ENCODE assay signal across 9 cellular contexts in the genomic region with DNA sequence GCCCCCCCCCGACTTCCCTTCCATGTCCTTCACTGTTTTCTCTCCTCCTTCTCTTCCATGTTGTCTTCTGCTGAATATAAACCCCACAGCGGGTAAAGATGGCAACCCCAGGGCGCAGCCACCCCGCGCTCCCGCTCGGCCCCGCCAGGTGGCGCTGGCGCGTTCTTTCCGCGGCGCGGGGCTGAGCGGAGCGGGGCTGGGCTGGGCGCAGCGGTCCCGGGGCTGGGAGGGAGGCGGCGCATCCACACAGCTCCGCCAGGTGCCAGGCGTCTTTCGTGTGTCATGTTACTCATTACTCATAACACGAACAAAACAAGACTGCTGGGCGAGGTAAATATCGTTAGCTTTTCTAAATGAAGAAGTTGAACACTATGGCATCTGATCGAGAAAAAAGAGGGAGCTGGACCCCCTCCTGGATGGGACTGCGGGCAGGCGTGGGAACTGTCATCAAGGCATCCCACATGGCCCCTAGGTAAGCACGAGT.
DNase-seq lines count a peak whose midpoint lies in the region; ATAC-seq and TF ChIP-seq lines count a peak whose summit lies in the region.
"Had no signal": no experiment of that assay in that cellular context is flagged by ENCODE, and none has a peak within 500 bp of the region (broad histone marks: within the 10 kb centered on the region; RNA-seq: fewer than 3 reads in every experiment).

No MANE protein-coding gene starts in this region.

- peaks cover 7% of the 10 kb centered on the region for H3K27me3 Mint-ChIP-seq in HFFc6 (ENCODE audit: insufficient read depth)
- peaks cover 32 to 57% of the 10 kb centered on the region in 2 donors for H3K27me3 Mint-ChIP-seq in stimulated activated naive B cell treated with anti-CD40 and anti-IgM and Interleukin-4, amounts not matched to agents 10 μg/mL and 1 μg/mL and 100 μg/mL, for 72 hours

- H3K36me3 Mint-ChIP-seq in HFFc6 (ENCODE audit: low read depth), result no peaks in the 10 kb centered on the region; the same call in 1 of the 2 replicates
- peaks cover 0 to 3% of the 10 kb centered on the region in 2 donors for H3K36me3 Mint-ChIP-seq in stimulated activated naive B cell treated with anti-CD40 and anti-IgM and Interleukin-4, amounts not matched to agents 10 μg/mL and 1 μg/mL and 100 μg/mL, for 72 hours

- DNase-seq in NCI-H2107 (lab: John Stamatoyannopoulos, UW) (peak; percentile 15), NCI-H2107 treated with DMSO at 0.1 percent for 48 hours (lab: John Stamatoyannopoulos, UW; ENCODE audit: unreplicated experiment) (no peak), HFFc6 (no peak), left ventricle myocardium inferior (no peak), A172 (ENCODE audit: low spot score) (no peak)
- DNase-seq in stimulated activated naive B cell treated with anti-CD40 and anti-IgM and Interleukin-4, amounts not matched to agents 10 μg/mL and 1 μg/mL and 100 μg/mL, for 72 hours, result no peak

- no peaks in the 10 kb centered on the region for H3K9me3 Mint-ChIP-seq in HFFc6
- peaks cover 8% of the 10 kb centered on the region in 2 donors for H3K9me3 Mint-ChIP-seq in stimulated activated naive B cell treated with anti-CD40 and anti-IgM and Interleukin-4, amounts not matched to agents 10 μg/mL and 1 μg/mL and 100 μg/mL, for 72 hours

- no peak overlapping the region for H3K4me3 ChIP-seq in left ventricle myocardium inferior

- H3K4me1 Mint-ChIP-seq in HFFc6 (ENCODE audit: low read depth), result peaks cover 58% of the 10 kb centered on the region
- peaks cover 0 to 7% of the 10 kb centered on the region in 2 donors for H3K4me1 Mint-ChIP-seq in stimulated activated naive B cell treated with anti-CD40 and anti-IgM and Interleukin-4, amounts not matched to agents 10 μg/mL and 1 μg/mL and 100 μg/mL, for 72 hours

- peak overlapping the region; percentile 79; the same call in 1 of the 2 replicates for H3K4me3 Mint-ChIP-seq in HFFc6
- no peak overlapping the region for H3K4me3 Mint-ChIP-seq in stimulated activated naive B cell treated with anti-CD40 and anti-IgM and Interleukin-4, amounts not matched to agents 10 μg/mL and 1 μg/mL and 100 μg/mL, for 72 hours

- H3K27ac Mint-ChIP-seq in HFFc6, result peak overlapping the region; percentile 22; the same call in 1 of the 2 replicates
- no peak overlapping the region for H3K27ac Mint-ChIP-seq in stimulated activated naive B cell treated with anti-CD40 and anti-IgM and Interleukin-4, amounts not matched to agents 10 μg/mL and 1 μg/mL and 100 μg/mL, for 72 hours

- peak; percentile 84 for TF ChIP-seq CTCF in HFFc6 (IDR thresholded peaks at IDR 0.05)
- TF ChIP-seq CTCF in VCaP (conservative IDR thresholded peaks at IDR 0.05), result 0 out of 2 replicates have a peak, but pooled peaks have one; percentile 6
- TF ChIP-seq CTCF in left ventricle myocardium inferior (IDR thresholded peaks at IDR 0.05; ENCODE audit: borderline replicate concordance), result peak; percentile 49

- intact Hi-C loops in left ventricle myocardium inferior (cut with micrococcal nuclease), result no loop called here

- no peaks in the 10 kb centered on the region for H3K9me3 ChIP-seq in left ventricle myocardium inferior (replicated peaks)

- H3K27ac ChIP-seq in VCaP, result no peak overlapping the region
- H3K27ac ChIP-seq in left ventricle myocardium inferior (replicated peaks), result no peak overlapping the region
- H3K27ac ChIP-seq: BLaER1 treated with 17β-estradiol and CSF1 and Interleukin-3, amounts not matched to agents 10 nM and 100 nM had no signal

- no peaks in the 10 kb centered on the region for H3K36me3 ChIP-seq in left ventricle myocardium inferior
- H3K36me3 ChIP-seq: BLaER1 treated with 17β-estradiol and CSF1 and Interleukin-3, amounts not matched to agents 10 nM and 100 nM had no signal

- ATAC-seq in stimulated activated naive B cell treated with anti-CD40 and anti-IgM and Interleukin-4, amounts not matched to agents 10 μg/mL and 1 μg/mL and 100 μg/mL, for 72 hours (replicated peaks), result peak; percentile 17 to 67
- no peak for ATAC-seq in HG03469 (IDR thresholded peaks at IDR 0.05; ENCODE audit: unreplicated experiment)

- peaks cover 85% of the 10 kb centered on the region for H3K27me3 ChIP-seq in left ventricle myocardium inferior (ENCODE audit: low read depth)

- H3K4me1 ChIP-seq in left ventricle myocardium inferior, result peaks cover 18% of the 10 kb centered on the region

Comparison
In these comparisons a context has a peak if more than half of its experiments do, and no peak if none do; other contexts are left out.
1. CTCF ChIP-seq: peak in every context shown above with its lines; median percentile 84 in HFFc6; 49 in left ventricle myocardium inferior; 6 in VCaP.